ENCODE assay signal across 8 cellular contexts in genomic region chr3:137032465-137033120, GRCh38.
DNase-seq lines count a peak whose midpoint lies in the region; ATAC-seq and TF ChIP-seq lines count a peak whose summit lies in the region.

No MANE protein-coding gene starts in this region.

- H3K27ac ChIP-seq in HUES6 (ENCODE audit: low read depth, low read length) (no peak overlapping the region; the same call in 1 of the 2 replicates), OCI-LY7 (ENCODE audit: low read depth, low read length, poor library complexity, severe bottlenecking) (no peak overlapping the region)

- DNase-seq in COR-L47 (lab: John Stamatoyannopoulos, UW) (peak; percentile 86), OCI-LY7 (ENCODE audit: low spot score) (peak; percentile 69), fibroblast of mammary gland (ENCODE audit: low read depth) (peak; percentile 79)
- peak; percentile 71 for DNase-seq in activated T-cell treated with anti-CD3 and anti-CD28 coated beads, Interleukin-2, amount 50 U/mL, for 4 hours
- peak; percentile 51 to 85 (median 64) for DNase-seq in naive thymus-derived CD8-positive, alpha-beta T cell

- no peaks in the 10 kb centered on the region for H3K9me2 ChIP-seq in OCI-LY7 (ENCODE audit: insufficient read depth, low read length)

- no peaks in the 10 kb centered on the region for H3K79me2 ChIP-seq in OCI-LY7 (ENCODE audit: insufficient read depth, low read depth, low read length)

- peaks cover 21% of the 10 kb centered on the region for H3K4me1 ChIP-seq in HUES6 (ENCODE audit: control insufficient read depth, insufficient read depth, low read length)
- no peaks in the 10 kb centered on the region for H3K4me1 ChIP-seq in OCI-LY7 (ENCODE audit: insufficient read depth, low read length, poor library complexity, severe bottlenecking)

- POLR2A ChIA-PET in OCI-LY7 (lab: Charles Lee): interaction anchor here (0.5 kb wide), 1 partner anchor 1211 kb away, joined by 3 read pairs; no protein-coding TSS in a partner anchor
- POLR2A ChIA-PET in naive thymus-derived CD8-positive, alpha-beta T cell (lab: Charles Lee): no interaction called here

- BruUV-seq in OCI-LY7 (replicated peaks; lab: Mats Ljungman, UMichigan): no TSS peak

- peak overlapping the region; percentile 92 for H2AFZ ChIP-seq in OCI-LY7 (ENCODE audit: low read length)

- H3K4me3 Mint-ChIP-seq in activated T-cell treated with anti-CD3 and anti-CD28 coated beads, Interleukin-2, amount 50 U/mL, for 4 hours: peak overlapping the region; percentile 71
- peak overlapping the region; percentile 60 to 84 (median 79) for H3K4me3 Mint-ChIP-seq in naive thymus-derived CD8-positive, alpha-beta T cell
- peak overlapping the region; percentile 66 for H3K4me3 Mint-ChIP-seq in stimulated activated memory B cell treated with anti-CD40 and anti-IgM and Interleukin-4, amounts not matched to agents 10 μg/mL and 1 μg/mL and 100 μg/mL, for 72 hours

- H3K9me3 Mint-ChIP-seq in activated T-cell treated with anti-CD3 and anti-CD28 coated beads, Interleukin-2, amount 50 U/mL, for 4 hours: no peaks in the 10 kb centered on the region
- H3K9me3 Mint-ChIP-seq in naive thymus-derived CD8-positive, alpha-beta T cell: no peaks in the 10 kb centered on the region
- no peaks in the 10 kb centered on the region for H3K9me3 Mint-ChIP-seq in stimulated activated memory B cell treated with anti-CD40 and anti-IgM and Interleukin-4, amounts not matched to agents 10 μg/mL and 1 μg/mL and 100 μg/mL, for 72 hours

- CTCF ChIA-PET in OCI-LY7 (lab: Charles Lee; ENCODE audit: unreplicated experiment): no interaction called here

- H3K36me3 ChIP-seq in HUES6 (ENCODE audit: control insufficient read depth, insufficient read depth, low read length) (no peaks in the 10 kb centered on the region), OCI-LY7 (ENCODE audit: insufficient read depth, low read length) (no peaks in the 10 kb centered on the region)

- no peaks in the 10 kb centered on the region for H4K20me1 ChIP-seq in OCI-LY7 (ENCODE audit: insufficient read depth, low read length)

- ATAC-seq in GM21367 (IDR thresholded peaks at IDR 0.05; ENCODE audit: unreplicated experiment): peak; percentile 71
- ATAC-seq in activated T-cell treated with anti-CD3 and anti-CD28 coated beads, Interleukin-2, amount 50 U/mL, for 4 hours: peak; percentile 75 to 84
- ATAC-seq in naive thymus-derived CD8-positive, alpha-beta T cell: peak; percentile 68 to 82
- ATAC-seq in stimulated activated memory B cell treated with anti-CD40 and anti-IgM and Interleukin-4, amounts not matched to agents 10 μg/mL and 1 μg/mL and 100 μg/mL, for 72 hours: peak; percentile 59

- H3K27ac Mint-ChIP-seq in naive thymus-derived CD8-positive, alpha-beta T cell: peak overlapping the region in 2 of 10 donors; percentile 4 to 51
- H3K27ac Mint-ChIP-seq in stimulated activated memory B cell treated with anti-CD40 and anti-IgM and Interleukin-4, amounts not matched to agents 10 μg/mL and 1 μg/mL and 100 μg/mL, for 72 hours: no peak overlapping the region

- H3K4me3 ChIP-seq in HUES6 (ENCODE audit: low read depth, low read length) (peak overlapping the region; percentile 62), OCI-LY7 (ENCODE audit: low read depth, low read length, poor library complexity, severe bottlenecking) (no peak overlapping the region), fibroblast of mammary gland (ENCODE audit: control insufficient read depth, low read depth, low read length) (peak overlapping the region; percentile 40)

- H3K9ac ChIP-seq in HUES6 (ENCODE audit: low read length): peak overlapping the region; percentile 67

- peak; percentile 93 for TF ChIP-seq CTCF in OCI-LY7 (conservative IDR thresholded peaks at IDR 0.05; ENCODE audit: low read length)
- TF ChIP-seq CTCF in fibroblast of mammary gland (conservative IDR thresholded peaks at IDR 0.05; ENCODE audit: control insufficient read depth, insufficient read depth, low read depth, low read length): peak; percentile 96

- H3K27me3 ChIP-seq in HUES6 (ENCODE audit: control insufficient read depth, insufficient read depth, low read length): peaks cover 18% of the 10 kb centered on the region; the same call in 1 of the 2 replicates

- H3K36me3 Mint-ChIP-seq in activated T-cell treated with anti-CD3 and anti-CD28 coated beads, Interleukin-2, amount 50 U/mL, for 4 hours (ENCODE audit: insufficient read depth): no peaks in the 10 kb centered on the region
- H3K36me3 Mint-ChIP-seq in naive thymus-derived CD8-positive, alpha-beta T cell: no peaks in the 10 kb centered on the region
- H3K36me3 Mint-ChIP-seq in stimulated activated memory B cell treated with anti-CD40 and anti-IgM and Interleukin-4, amounts not matched to agents 10 μg/mL and 1 μg/mL and 100 μg/mL, for 72 hours: no peaks in the 10 kb centered on the region

- intact Hi-C loops in OCI-LY7 (cut with micrococcal nuclease; ENCODE audit: unreplicated experiment): no loop called here

- H3K9me3 ChIP-seq in HUES6 (ENCODE audit: control insufficient read depth, insufficient read depth, low read depth, low read length) (no peaks in the 10 kb centered on the region), OCI-LY7 (ENCODE audit: low read length) (no peaks in the 10 kb centered on the region)

- H3K4me1 Mint-ChIP-seq in activated T-cell treated with anti-CD3 and anti-CD28 coated beads, Interleukin-2, amount 50 U/mL, for 4 hours (ENCODE audit: low read depth): peaks cover 7% of the 10 kb centered on the region
- peaks cover 6 to 10% (median 9%) of the 10 kb centered on the region in 4 donors for H3K4me1 Mint-ChIP-seq in naive thymus-derived CD8-positive, alpha-beta T cell
- peaks cover 11% of the 10 kb centered on the region for H3K4me1 Mint-ChIP-seq in stimulated activated memory B cell treated with anti-CD40 and anti-IgM and Interleukin-4, amounts not matched to agents 10 μg/mL and 1 μg/mL and 100 μg/mL, for 72 hours

- H3K4me2 ChIP-seq in OCI-LY7 (ENCODE audit: low read length): peak overlapping the region; percentile 48; the same call in 1 of the 2 replicates

- H3K27me3 Mint-ChIP-seq in activated T-cell treated with anti-CD3 and anti-CD28 coated beads, Interleukin-2, amount 50 U/mL, for 4 hours (ENCODE audit: low read depth): peaks cover 28% of the 10 kb centered on the region
- peaks cover 12 to 28% (median 23%) of the 10 kb centered on the region in 5 donors for H3K27me3 Mint-ChIP-seq in naive thymus-derived CD8-positive, alpha-beta T cell
- peaks cover 68% of the 10 kb centered on the region for H3K27me3 Mint-ChIP-seq in stimulated activated memory B cell treated with anti-CD40 and anti-IgM and Interleukin-4, amounts not matched to agents 10 μg/mL and 1 μg/mL and 100 μg/mL, for 72 hours
